Comparison of ENCODE assay signal across 8 cellular contexts in genomic region chr5:131264453-131265200, GRCh38. TPM values are rescaled to one million over a fixed set of nuclear protein-coding genes. Genes with fewer than 3 reads are reported as not detected.
DNase-seq lines count a peak whose midpoint lies in the region; FAIRE-seq and TF ChIP-seq lines count a peak whose summit lies in the region.

No MANE protein-coding gene starts in this region.

- H3K4me1 Mint-ChIP-seq in endothelial cell (ENCODE audit: unreplicated experiment): peaks cover 15% of the 10 kb centered on the region

- no peak for TF ChIP-seq POLR2A in thyroid gland (IDR thresholded peaks at IDR 0.05)

- peaks cover 5% of the 10 kb centered on the region for H3K36me3 Mint-ChIP-seq in endothelial cell (ENCODE audit: low read depth, unreplicated experiment)

- DNase-seq in AG04449 (ENCODE audit: low read depth, low spot score): no peak
- DNase-seq in GM18507 (ENCODE audit: extremely low spot score, insufficient read length, low read depth): no peak
- peak; percentile 50 for DNase-seq in KBM-7
- peak; percentile 52 to 59 for DNase-seq in activated CD4-positive, alpha-beta T cell treated with anti-CD3 and anti-CD28 coated beads, Interleukin-2, amount 50 U/mL, for 48 hours
- DNase-seq in endothelial cell (ENCODE audit: low spot score): peak; percentile 49
- peak; percentile 38 to 40 for DNase-seq in thyroid gland
- DNase-seq in NCI-H1048 (lab: John Stamatoyannopoulos, UW): no peak

- no peaks in the 10 kb centered on the region for H3K9me3 ChIP-seq in muscle layer of colon (ENCODE audit: low read length)
- H3K9me3 ChIP-seq in thyroid gland: no peaks in the 10 kb centered on the region

- H3K9ac ChIP-seq in muscle layer of colon (ENCODE audit: low read length): peak overlapping the region; percentile 36

- peak overlapping the region; percentile 88 for H3K4me3 ChIP-seq in AG04449 (ENCODE audit: low read depth, low read length)
- H3K4me3 ChIP-seq in muscle layer of colon (ENCODE audit: low read depth in 1 of 2, low read length in 2 of 2): peak overlapping the region; percentile 91 to 94
- peak overlapping the region; percentile 90 to 99 (median 97) for H3K4me3 ChIP-seq in thyroid gland (replicated peaks in 1 of 3)

- FAIRE-seq in GM18507 (lab: Jason Lieb, UNC): peak; percentile 38

- in situ Hi-C loops in KBM-7 (cut with MboI; ENCODE audit: low pct_unique_long_range_greater_than_20kb, low sequenced_read_pairs): no loop called here

- H3K27ac Mint-ChIP-seq in endothelial cell (ENCODE audit: unreplicated experiment): peak overlapping the region; percentile 84

- WGBS in thyroid gland, 2 donors: 4 to 5% methylated on average over 16 to 26 of the region's 37 CpGs

- H3K36me3 ChIP-seq in muscle layer of colon (ENCODE audit: insufficient read depth, low read length) (no peaks in the 10 kb centered on the region), thyroid gland (no peaks in the 10 kb centered on the region)

- CTCF ChIA-PET in AG04449 (lab: Yijun Ruan, JAX): interaction anchor here (0.9 to 2.8 kb wide), 6 partner anchors 9 to 113 kb away, joined by 3 to 9 read pairs (median 4); no protein-coding TSS in a partner anchor

- H3K27me3 ChIP-seq in muscle layer of colon (ENCODE audit: control insufficient read depth in 1 of 2, insufficient read depth in 2 of 2, low read length in 2 of 2) (no peaks in the 10 kb centered on the region), thyroid gland (no peaks in the 10 kb centered on the region)

- POLR2A ChIA-PET in AG04449 (lab: Yijun Ruan, JAX): interaction anchor here (1.0 to 1.3 kb wide), 2 partner anchors 8 to 89 kb away, joined by 3 to 4 read pairs; no protein-coding TSS in a partner anchor

- peak overlapping the region; percentile 95 for H3K4me3 Mint-ChIP-seq in endothelial cell (ENCODE audit: unreplicated experiment)

- intact Hi-C loops in thyroid gland (cut with DNase I): no loop called here

- no peaks in the 10 kb centered on the region for H3K9me3 Mint-ChIP-seq in endothelial cell (ENCODE audit: unreplicated experiment)

- H3K4me1 ChIP-seq in muscle layer of colon (ENCODE audit: insufficient read depth, low read length): peaks cover 14% of the 10 kb centered on the region
- peaks cover 10 to 27% of the 10 kb centered on the region in 2 donors for H3K4me1 ChIP-seq in thyroid gland

- no peak for TF ChIP-seq CTCF in AG04449 (IDR thresholded peaks at IDR 0.05; ENCODE audit: insufficient read depth, low read length, missing control alignments)
- no peak for TF ChIP-seq CTCF in endothelial cell (IDR thresholded peaks at IDR 0.05; ENCODE audit: unreplicated experiment)
- TF ChIP-seq CTCF in thyroid gland (IDR thresholded peaks at IDR 0.05): no peak

- peaks cover 2% of the 10 kb centered on the region for H3K27me3 Mint-ChIP-seq in endothelial cell (ENCODE audit: unreplicated experiment)

- H3K27ac ChIP-seq in muscle layer of colon (ENCODE audit: low read depth, low read length): peak overlapping the region; percentile 63
- peak overlapping the region; percentile 84 to 95 (median 91) for H3K27ac ChIP-seq in thyroid gland

RNA-seq across cellular contexts. Expression of gene CDC42SE2, which starts 0.8 kb away (rescaled TPM):
- total RNA-seq in endothelial cell (ENCODE audit: unreplicated experiment) (22.2 TPM), thyroid gland (10 to 100 TPM; 74.9 to 92.5 (median 83.8) TPM)

Comparison
In these comparisons a context has a peak if more than half of its experiments do, and no peak if none do; other contexts are left out.
1. DNase-seq: peak in KBM-7 (single experiment), activated CD4-positive, alpha-beta T cell treated with anti-CD3 and anti-CD28 coated beads, Interleukin-2, amount 50 U/mL, for 48 hours (2 of 2), endothelial cell (single experiment) and thyroid gland (2 of 2); none in AG04449 (single experiment), GM18507 (single experiment) and NCI-H1048 (single experiment).
2. Peak in every context shown above with its lines, with median percentiles within 50 percentile points of each other: H3K4me3 ChIP-seq.